ENCODE assay signal across 16 cellular contexts in the genomic region with DNA sequence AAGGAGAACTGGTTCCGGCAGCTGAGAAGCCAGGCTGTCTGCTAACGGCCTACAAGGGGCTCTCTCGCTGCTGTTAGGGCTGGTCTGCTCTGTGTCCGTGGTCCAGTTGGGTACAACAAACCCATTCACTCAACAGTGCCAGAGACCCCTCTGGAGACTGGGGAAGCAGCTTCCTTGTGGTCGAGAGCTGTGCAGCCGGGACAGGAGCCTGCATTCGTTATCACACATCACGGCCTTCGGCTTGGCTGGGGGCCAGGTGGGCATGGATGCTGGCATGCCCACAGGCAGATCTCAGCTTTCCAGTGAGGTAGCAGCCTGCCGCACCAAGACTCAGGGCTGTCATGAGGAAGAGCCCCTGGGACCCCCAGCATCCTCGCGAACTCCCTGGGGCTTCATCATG.
A peak's percentile ranks its signal among the peaks of the same experiment; 100 is the strongest.
DNase-seq lines count a peak whose midpoint lies in the region; ATAC-seq and TF ChIP-seq lines count a peak whose summit lies in the region.
"Had no signal": no experiment of that assay in that cellular context is flagged by ENCODE, and none has a peak within 500 bp of the region (broad histone marks: within the 10 kb centered on the region; RNA-seq: fewer than 3 reads in every experiment).

No MANE protein-coding gene starts in this region.

- DNase-seq in DMS 273 treated with DMSO at 0.1 percent for 48 hours (lab: John Stamatoyannopoulos, UW), result peak; percentile 37
- DNase-seq in NCI-H1694 treated with DMSO at 0.1 percent for 48 hours (lab: John Stamatoyannopoulos, UW), result peak; percentile 17
- DNase-seq in endodermal cell, result no peak
- DNase-seq in smooth muscle cell (lab: John Stamatoyannopoulos, UW; ENCODE audit: unreplicated experiment), result no peak
- no peak for DNase-seq in naive thymus-derived CD8-positive, alpha-beta T cell
- DNase-seq in transverse colon, result no peak
- DNase-seq: activated CD4-positive, alpha-beta T cell treated with anti-CD3 and anti-CD28 coated beads, Interleukin-2, amount 50 U/mL, for 48 hours; brain microvascular endothelial cell; effector memory CD8-positive, alpha-beta T cell; EL; Kasumi-1; NCI-H146; SIG-M5 had no signal

- intact Hi-C loops in transverse colon (cut with DNase I; ENCODE audit: low total_unique reads), result no loop called here

- no peak for TF ChIP-seq POLR2A in transverse colon (IDR thresholded peaks at IDR 0.05)

- no peaks in the 10 kb centered on the region for H3K79me2 ChIP-seq in smooth muscle cell (ENCODE audit: low read depth)

- H3K36me3 ChIP-seq in endodermal cell (ENCODE audit: control insufficient read depth, insufficient read depth, low read length) (peaks cover 59% of the 10 kb centered on the region), smooth muscle cell (ENCODE audit: low read depth) (no peaks in the 10 kb centered on the region), transverse colon (no peaks in the 10 kb centered on the region)

- H3K27me3 ChIP-seq in endodermal cell (ENCODE audit: control insufficient read depth, insufficient read depth, low read length, poor library complexity, severe bottlenecking) (no peaks in the 10 kb centered on the region), smooth muscle cell (ENCODE audit: low read depth) (no peaks in the 10 kb centered on the region), transverse colon (no peaks in the 10 kb centered on the region)
- H3K27me3 ChIP-seq: brain microvascular endothelial cell had no signal

- peaks cover 49% of the 10 kb centered on the region for H3K36me3 Mint-ChIP-seq in endodermal cell (ENCODE audit: low read depth)
- H3K36me3 Mint-ChIP-seq in naive thymus-derived CD8-positive, alpha-beta T cell, result peaks cover 0 to 79% (median 19%) of the 10 kb centered on the region in 3 donors

- H3K9ac ChIP-seq in endodermal cell (ENCODE audit: extremely low read depth, low read length, poor library complexity, severe bottlenecking), result no peak overlapping the region
- H3K9ac ChIP-seq in smooth muscle cell (ENCODE audit: low read depth), result no peak overlapping the region

- no peaks in the 10 kb centered on the region for H4K20me1 ChIP-seq in smooth muscle cell (ENCODE audit: low read depth)

- H2AFZ ChIP-seq in smooth muscle cell (ENCODE audit: low read depth), result no peak overlapping the region

- peak overlapping the region; percentile 3 for H3K27ac ChIP-seq in endodermal cell (ENCODE audit: low read depth, low read length)
- peak overlapping the region in 11 of 21 experiments; percentile 5 to 76 (median 60) for H3K27ac ChIP-seq in skin epidermis
- no peak overlapping the region for H3K27ac ChIP-seq in smooth muscle cell (ENCODE audit: low read depth)
- H3K27ac ChIP-seq in transverse colon, result no peak overlapping the region
- H3K27ac ChIP-seq: brain microvascular endothelial cell, HL-60 had no signal

- no peak for ATAC-seq in naive thymus-derived CD8-positive, alpha-beta T cell
- ATAC-seq: effector memory CD8-positive, alpha-beta T cell had no signal

- H3K4me3 Mint-ChIP-seq in endodermal cell, result no peak overlapping the region
- H3K4me3 Mint-ChIP-seq in naive thymus-derived CD8-positive, alpha-beta T cell, result no peak overlapping the region
- H3K4me3 Mint-ChIP-seq: effector memory CD8-positive, alpha-beta T cell; memory B cell had no signal

- H3K4me3 ChIP-seq in endodermal cell (ENCODE audit: low read length) (no peak overlapping the region), skin epidermis (no peak overlapping the region), smooth muscle cell (no peak overlapping the region), transverse colon (no peak overlapping the region)

- no peak overlapping the region for H3K4me2 ChIP-seq in smooth muscle cell

- no peaks in the 10 kb centered on the region for H3K9me3 Mint-ChIP-seq in endodermal cell
- no peaks in the 10 kb centered on the region for H3K9me3 Mint-ChIP-seq in naive thymus-derived CD8-positive, alpha-beta T cell
- H3K9me3 Mint-ChIP-seq: effector memory CD8-positive, alpha-beta T cell; memory B cell had no signal

- no peak for TF ChIP-seq EP300 in transverse colon (IDR thresholded peaks at IDR 0.05; ENCODE audit: low read depth)

- H3K4me1 ChIP-seq in endodermal cell (ENCODE audit: control insufficient read depth, insufficient read depth, low read length) (peaks cover 10% of the 10 kb centered on the region), smooth muscle cell (ENCODE audit: low read depth) (no peaks in the 10 kb centered on the region), transverse colon (peaks cover 0 to 15% (median 5%) of the 10 kb centered on the region in 4 donors)

- no peaks in the 10 kb centered on the region for H3F3A ChIP-seq in smooth muscle cell (ENCODE audit: low read depth)

- WGBS in endodermal cell (ENCODE audit: insufficient coverage in 1 of 2, insufficient read length in 1 of 2), 2 experiments, result 96 to 100% methylated on average over 8 to 12 of the region's 12 CpGs
- WGBS in smooth muscle cell (ENCODE audit: low lambda C conversion rate), result 90% methylated on average over 9 of the region's 12 CpGs
- 86% methylated on average over 12 of the region's 12 CpGs; no CpG with 5 or more reads in 1 of the 2 donors for WGBS in transverse colon (ENCODE audit: low coverage in 1 of 2), 2 donors

- TF ChIP-seq CTCF in endodermal cell (conservative IDR thresholded peaks at IDR 0.05) (no peak), smooth muscle cell (IDR thresholded peaks at IDR 0.05; ENCODE audit: borderline replicate concordance, insufficient read depth, poor library complexity, severe bottlenecking) (no peak), transverse colon (IDR thresholded peaks at IDR 0.05) (no peak)

- H3K27ac Mint-ChIP-seq in endodermal cell, result no peak overlapping the region
- H3K27ac Mint-ChIP-seq in naive thymus-derived CD8-positive, alpha-beta T cell, result peak overlapping the region in 1 of 10 donors; percentile 62

- peaks cover 18% of the 10 kb centered on the region for H3K4me1 Mint-ChIP-seq in endodermal cell
- peaks cover 40 to 68% (median 61%) of the 10 kb centered on the region in 4 donors for H3K4me1 Mint-ChIP-seq in naive thymus-derived CD8-positive, alpha-beta T cell

- H3K27me3 Mint-ChIP-seq in endodermal cell (ENCODE audit: insufficient read depth), result no peaks in the 10 kb centered on the region
- no peaks in the 10 kb centered on the region for H3K27me3 Mint-ChIP-seq in naive thymus-derived CD8-positive, alpha-beta T cell
- H3K27me3 Mint-ChIP-seq: effector memory CD8-positive, alpha-beta T cell; memory B cell had no signal

- POLR2A ChIA-PET in naive thymus-derived CD8-positive, alpha-beta T cell (lab: Charles Lee), result no interaction called here

- H3K9me3 ChIP-seq in endodermal cell (ENCODE audit: control insufficient read depth, low read length), result no peaks in the 10 kb centered on the region
- no peaks in the 10 kb centered on the region for H3K9me3 ChIP-seq in smooth muscle cell (replicated peaks; ENCODE audit: low read depth)
- H3K9me3 ChIP-seq in transverse colon, result no peaks in the 10 kb centered on the region

- in situ Hi-C loops in transverse colon (cut with MboI; ENCODE audit: low pct_ligation_motif_present in 1 of 4, low pct_unique_long_range_greater_than_20kb in 1 of 4, low sequenced_read_pairs in 3 of 4), result no loop called here

Comparison
In these comparisons a context has a peak if more than half of its experiments do, and no peak if none do; other contexts are left out.
1. DNase-seq: peak in DMS 273 treated with DMSO at 0.1 percent for 48 hours (single experiment) and NCI-H1694 treated with DMSO at 0.1 percent for 48 hours (single experiment); none in endodermal cell (single experiment), smooth muscle cell (single experiment), naive thymus-derived CD8-positive, alpha-beta T cell (0 of 10) and transverse colon (single experiment).
2. H3K27ac ChIP-seq: peak in endodermal cell (single experiment) and skin epidermis (11 of 21); none in smooth muscle cell (single experiment) and transverse colon (0 of 4).